ENCODE assay signal across 17 cellular contexts in genomic region chr20:47051936-47052566, GRCh38.
DNase-seq lines count a peak whose midpoint lies in the region; ATAC-seq and TF ChIP-seq lines count a peak whose summit lies in the region.
"Had no signal": no experiment of that assay in that cellular context is flagged by ENCODE, and none has a peak within 500 bp of the region (broad histone marks: within the 10 kb centered on the region; RNA-seq: fewer than 3 reads in every experiment).

No MANE protein-coding gene starts in this region.

- no peaks in the 10 kb centered on the region for H3K27me3 ChIP-seq in colonic mucosa

- intact Hi-C loops in cardiac septum (cut with DNase I), result no loop called here
- intact Hi-C loops in left ventricle myocardium superior (cut with micrococcal nuclease), result no loop called here
- intact Hi-C loops in colonic mucosa (cut with DNase I), result no loop called here

- no peaks in the 10 kb centered on the region for H3K9me3 ChIP-seq in colonic mucosa

- no peak overlapping the region for H3K9ac ChIP-seq in colonic mucosa (ENCODE audit: low read depth in 2 of 2, low read length in 2 of 2)

- DNase-seq in cardiac septum (ENCODE audit: low spot score), result peak; percentile 29
- no peak for DNase-seq in left ventricle myocardium superior
- DNase-seq in NCI-H345 (lab: John Stamatoyannopoulos, UW), result peak; percentile 54
- DNase-seq in medulla oblongata (ENCODE audit: extremely low spot score), result peak; percentile 49
- no peak for DNase-seq in D341Med (ENCODE audit: low spot score)
- no peak for DNase-seq in omental fat pad (ENCODE audit: low spot score)
- no peak for DNase-seq in colonic mucosa
- DNase-seq: ACHN, DMS153, EL, Karpas-422, NCI-H146, NCI-H2081 treated with DMSO at 0.1 percent for 48 hours, NCI-H774, T-helper 1 cell had no signal

- no peak for ATAC-seq in left ventricle myocardium superior
- no peak for ATAC-seq in omental fat pad (ENCODE audit: low FRiP score)
- no peak for ATAC-seq in GM19397 (IDR thresholded peaks at IDR 0.05; ENCODE audit: unreplicated experiment)

- H3K36me3 ChIP-seq in colonic mucosa, result no peaks in the 10 kb centered on the region

- TF ChIP-seq CTCF in omental fat pad (IDR thresholded peaks at IDR 0.05) (no peak), colonic mucosa (IDR thresholded peaks at IDR 0.05) (no peak)

- no peaks in the 10 kb centered on the region for H3K4me1 ChIP-seq in colonic mucosa

- no peak overlapping the region for H3K4me3 ChIP-seq in colonic mucosa
- H3K4me3 ChIP-seq: SK-N-MC had no signal

- H3K27ac ChIP-seq in colonic mucosa, result no peak overlapping the region
- H3K27ac ChIP-seq: SK-N-MC had no signal

Comparison
In these comparisons a context has a peak if more than half of its experiments do, and no peak if none do; other contexts are left out.
1. DNase-seq: peak in cardiac septum (single experiment), NCI-H345 (single experiment) and medulla oblongata (single experiment); none in left ventricle myocardium superior (single experiment), D341Med (single experiment), omental fat pad (single experiment) and colonic mucosa (single experiment).